8 cellular contexts compared by ENCODE assay signal in the genomic region with DNA sequence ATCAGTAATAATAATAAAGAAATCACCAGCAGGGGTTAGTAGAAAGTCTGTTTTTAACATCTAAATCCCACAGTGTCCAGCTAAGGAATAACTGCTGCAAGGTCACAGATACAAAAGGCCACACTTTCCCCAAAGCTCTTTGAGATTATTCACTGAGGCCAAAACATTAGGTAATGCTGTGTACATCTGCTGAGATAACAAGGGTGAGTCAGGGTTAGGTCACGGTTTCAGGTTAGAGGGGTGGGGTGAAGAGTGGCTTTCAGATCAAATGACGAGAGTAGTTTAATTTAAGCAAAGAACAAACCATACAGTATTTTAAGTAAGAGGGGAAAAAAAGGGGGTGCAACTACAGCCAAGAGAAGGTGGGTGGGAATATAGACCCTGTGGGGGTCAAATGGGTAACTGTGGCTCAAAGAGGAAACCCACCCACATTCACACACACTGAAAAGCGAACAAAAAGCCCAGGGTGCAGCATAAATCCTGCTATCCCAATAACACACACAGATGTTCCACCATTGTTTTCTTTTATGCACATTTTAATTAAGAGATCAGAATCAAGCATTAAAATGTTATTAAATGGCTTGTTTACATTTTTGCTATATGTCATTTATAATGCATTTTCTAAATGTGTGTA.
DNase-seq lines count a peak whose midpoint lies in the region; ATAC-seq and TF ChIP-seq lines count a peak whose summit lies in the region.

No MANE protein-coding gene starts in this region.

- H3K27ac ChIP-seq in CD4-positive, CD25-positive, alpha-beta regulatory T cell (ENCODE audit: insufficient read depth, low read length, poor library complexity, severe bottlenecking): no peak overlapping the region
- H3K27ac ChIP-seq in gastroesophageal sphincter (no peak overlapping the region), thyroid gland (no peak overlapping the region)

- H3K9me3 ChIP-seq in CD4-positive, CD25-positive, alpha-beta regulatory T cell (ENCODE audit: control insufficient read depth in 2 of 2, low read length in 2 of 2): no peaks in the 10 kb centered on the region
- no peaks in the 10 kb centered on the region for H3K9me3 ChIP-seq in gastroesophageal sphincter
- no peaks in the 10 kb centered on the region for H3K9me3 ChIP-seq in thyroid gland

- peak overlapping the region in 2 of 3 donors; percentile 4 to 39 for H3K27ac Mint-ChIP-seq in CD4-positive, CD25-positive, alpha-beta regulatory T cell

- TF ChIP-seq POLR2A in gastroesophageal sphincter (IDR thresholded peaks at IDR 0.05) (no peak), thyroid gland (IDR thresholded peaks at IDR 0.05) (no peak)

- H3K27me3 Mint-ChIP-seq in CD4-positive, CD25-positive, alpha-beta regulatory T cell: no peaks in the 10 kb centered on the region

- TF ChIP-seq CTCF in gastroesophageal sphincter (IDR thresholded peaks at IDR 0.05) (no peak), thyroid gland (IDR thresholded peaks at IDR 0.05) (no peak)

- no peak for TF ChIP-seq EP300 in gastroesophageal sphincter (IDR thresholded peaks at IDR 0.05)

- H3K4me3 ChIP-seq in CD4-positive, CD25-positive, alpha-beta regulatory T cell (ENCODE audit: low read depth, low read length): no peak overlapping the region
- H3K4me3 ChIP-seq in gastroesophageal sphincter: no peak overlapping the region
- H3K4me3 ChIP-seq in thyroid gland (replicated peaks in 1 of 3): no peak overlapping the region

- WGBS in gastroesophageal sphincter (ENCODE audit: low coverage in 1 of 2), 2 donors: 75 to 91% methylated on average over 1 to 3 of the region's 3 CpGs
- 78 to 82% methylated on average over 3 of the region's 3 CpGs for WGBS in thyroid gland, 2 donors

- peak in 1 of 3 donors; percentile 41 for DNase-seq in CD4-positive, CD25-positive, alpha-beta regulatory T cell
- DNase-seq in NCI-H2196 treated with DMSO at 0.1 percent for 48 hours (lab: John Stamatoyannopoulos, UW; ENCODE audit: unreplicated experiment) (peak; percentile 90), thyroid gland (peak; percentile 4 to 5), NK-92 (lab: John Stamatoyannopoulos, UW; ENCODE audit: unreplicated experiment) (no peak), NCI-H774 (lab: John Stamatoyannopoulos, UW) (no peak), SIG-M5 (lab: John Stamatoyannopoulos, UW) (no peak)

- no peaks in the 10 kb centered on the region for H3K27me3 ChIP-seq in CD4-positive, CD25-positive, alpha-beta regulatory T cell (ENCODE audit: control insufficient read depth, insufficient read depth, low read length)
- H3K27me3 ChIP-seq in gastroesophageal sphincter (no peaks in the 10 kb centered on the region), thyroid gland (no peaks in the 10 kb centered on the region)

- intact Hi-C loops in thyroid gland (cut with DNase I): no loop called here

- H3K4me3 Mint-ChIP-seq in CD4-positive, CD25-positive, alpha-beta regulatory T cell: no peak overlapping the region

- H3K4me1 ChIP-seq in CD4-positive, CD25-positive, alpha-beta regulatory T cell (ENCODE audit: control insufficient read depth, insufficient read depth, low read length, poor library complexity, severe bottlenecking): no peaks in the 10 kb centered on the region
- H3K4me1 ChIP-seq in gastroesophageal sphincter (peaks cover 0 to 4% (median 0%) of the 10 kb centered on the region in 3 donors), thyroid gland (peaks cover 23 to 25% of the 10 kb centered on the region in 2 donors)

- peaks cover 29% of the 10 kb centered on the region for H3K36me3 Mint-ChIP-seq in CD4-positive, CD25-positive, alpha-beta regulatory T cell

- peaks cover 5 to 20% (median 16%) of the 10 kb centered on the region in 4 donors for H3K4me1 Mint-ChIP-seq in CD4-positive, CD25-positive, alpha-beta regulatory T cell

- H3K9me3 Mint-ChIP-seq in CD4-positive, CD25-positive, alpha-beta regulatory T cell: no peaks in the 10 kb centered on the region

- H3K36me3 ChIP-seq in CD4-positive, CD25-positive, alpha-beta regulatory T cell (ENCODE audit: control insufficient read depth, insufficient read depth, low read length): no peaks in the 10 kb centered on the region
- H3K36me3 ChIP-seq in gastroesophageal sphincter (no peaks in the 10 kb centered on the region), thyroid gland (no peaks in the 10 kb centered on the region)

- peak in 1 of 2 donors; percentile 55 for ATAC-seq in CD4-positive, CD25-positive, alpha-beta regulatory T cell (ENCODE audit: low read depth in 2 of 2)
- ATAC-seq in GM21515 (IDR thresholded peaks at IDR 0.05; ENCODE audit: unreplicated experiment) (peak; percentile 66), gastroesophageal sphincter (peak; percentile 60)

Comparison
In these comparisons a context has a peak if more than half of its experiments do, and no peak if none do; other contexts are left out.
1. DNase-seq: peak in NCI-H2196 treated with DMSO at 0.1 percent for 48 hours (single experiment) and thyroid gland (2 of 2); none in NK-92 (single experiment), NCI-H774 (single experiment) and SIG-M5 (single experiment).